In the genomic region with DNA sequence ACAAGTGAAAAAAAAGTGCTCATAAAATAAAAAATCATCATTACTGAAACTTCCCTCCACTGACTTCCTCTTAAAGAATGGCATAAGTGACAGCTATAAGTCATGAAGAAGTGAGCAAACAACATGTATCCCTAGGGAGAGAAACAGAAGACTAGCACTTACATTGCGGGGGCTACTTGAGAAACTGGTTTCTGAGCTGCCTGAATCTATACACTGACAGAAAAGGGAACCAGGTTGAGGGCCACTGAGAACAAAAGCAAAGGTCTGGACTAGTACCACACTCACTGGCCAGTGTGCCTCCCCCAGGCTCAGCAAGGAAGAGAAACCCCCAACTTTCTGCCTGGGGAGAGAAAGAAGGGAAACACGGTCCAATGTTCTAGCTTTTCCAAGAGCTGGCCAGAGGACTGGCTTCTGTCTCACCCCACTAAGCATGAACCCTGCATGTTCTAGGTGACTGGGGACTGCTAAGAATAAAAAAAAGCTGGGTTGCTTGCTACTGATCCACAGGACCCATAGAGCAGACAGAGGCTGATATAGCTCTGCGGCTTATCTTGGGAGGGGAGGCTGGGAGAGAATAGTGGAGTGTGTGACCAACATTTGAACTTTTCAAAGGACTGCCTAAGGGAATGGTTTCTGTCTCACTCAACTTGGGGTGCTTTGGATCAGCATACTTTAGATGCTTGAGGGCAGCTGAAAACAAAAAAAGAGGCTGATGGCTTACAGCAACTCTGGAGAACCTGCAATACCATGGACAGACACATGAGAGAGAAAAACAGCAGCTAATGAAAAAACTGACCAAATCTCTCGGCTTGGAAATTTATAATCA, we compare ENCODE assay signal across 10 cellular contexts. TPM values are rescaled to one million over a fixed set of nuclear protein-coding genes. Genes with fewer than 3 reads are reported as not detected.
DNase-seq lines count a peak whose midpoint lies in the region; ATAC-seq and TF ChIP-seq lines count a peak whose summit lies in the region.
"Had no signal": no experiment of that assay in that cellular context is flagged by ENCODE, and none has a peak within 500 bp of the region (broad histone marks: within the 10 kb centered on the region; RNA-seq: fewer than 3 reads in every experiment).

No MANE protein-coding gene starts in this region.

- TF ChIP-seq CTCF in AG10803 (conservative IDR thresholded peaks at IDR 0.05; ENCODE audit: low read length) (peak; percentile 38), endothelial cell (IDR thresholded peaks at IDR 0.05; ENCODE audit: unreplicated experiment) (peak; percentile 19)

- H3K27ac Mint-ChIP-seq in endothelial cell (ENCODE audit: unreplicated experiment) = no peak overlapping the region
- no peak overlapping the region for H3K27ac Mint-ChIP-seq in T-helper 2 cell treated with Interferon-gamma antibody and Interleukin-4, amounts not matched to agents 5 μg/mL and 100 μg/mL, for 36 hours

- ATAC-seq in GM19467 (IDR thresholded peaks at IDR 0.05; ENCODE audit: unreplicated experiment) (peak; percentile 89), HG03432 (IDR thresholded peaks at IDR 0.05; ENCODE audit: unreplicated experiment) (peak; percentile 96)

- H3K4me3 Mint-ChIP-seq in endothelial cell (ENCODE audit: unreplicated experiment) = no peak overlapping the region
- H3K4me3 Mint-ChIP-seq in T-helper 2 cell treated with Interferon-gamma antibody and Interleukin-4, amounts not matched to agents 5 μg/mL and 100 μg/mL, for 36 hours = no peak overlapping the region

- H3K9me3 Mint-ChIP-seq in endothelial cell (ENCODE audit: unreplicated experiment) = no peaks in the 10 kb centered on the region
- no peaks in the 10 kb centered on the region for H3K9me3 Mint-ChIP-seq in T-helper 2 cell treated with Interferon-gamma antibody and Interleukin-4, amounts not matched to agents 5 μg/mL and 100 μg/mL, for 36 hours

- peak; percentile 62 for DNase-seq in AG10803 (ENCODE audit: low read depth)
- DNase-seq in endothelial cell (ENCODE audit: low spot score) = no peak
- no peak for DNase-seq in activated effector memory CD4-positive, alpha-beta T cell treated with anti-CD3 and anti-CD28 coated beads, Interleukin-2, amount 50 U/mL, for 16 hours
- no peak for DNase-seq in HEK293T (ENCODE audit: extremely low spot score)
- no peak for DNase-seq in cerebellar cortex (ENCODE audit: low spot score)
- DNase-seq in T-helper 2 cell treated with Interferon-gamma antibody and Interleukin-4, amounts not matched to agents 5 μg/mL and 100 μg/mL, for 36 hours (ENCODE audit: low spot score) = no peak
- DNase-seq: Calu3, SJCRH30 had no signal

- no peak overlapping the region for H3K4me3 ChIP-seq in AG10803 (ENCODE audit: low read length)
- H3K4me3 ChIP-seq: SJCRH30 had no signal

- CTCF ChIA-PET in HEK293T (lab: Yijun Ruan, JAX) = no interaction called here

- POLR2A ChIA-PET in HEK293T (lab: Yijun Ruan, JAX) = no interaction called here

- no peaks in the 10 kb centered on the region for H3K36me3 Mint-ChIP-seq in endothelial cell (ENCODE audit: low read depth, unreplicated experiment)
- H3K36me3 Mint-ChIP-seq in T-helper 2 cell treated with Interferon-gamma antibody and Interleukin-4, amounts not matched to agents 5 μg/mL and 100 μg/mL, for 36 hours (ENCODE audit: low read depth) = peaks cover 34% of the 10 kb centered on the region

- H3K27me3 Mint-ChIP-seq in endothelial cell (ENCODE audit: unreplicated experiment) = no peaks in the 10 kb centered on the region
- no peaks in the 10 kb centered on the region for H3K27me3 Mint-ChIP-seq in T-helper 2 cell treated with Interferon-gamma antibody and Interleukin-4, amounts not matched to agents 5 μg/mL and 100 μg/mL, for 36 hours (ENCODE audit: low read depth)

- H3K4me1 Mint-ChIP-seq in endothelial cell (ENCODE audit: unreplicated experiment) = peaks cover 3% of the 10 kb centered on the region
- H3K4me1 Mint-ChIP-seq in T-helper 2 cell treated with Interferon-gamma antibody and Interleukin-4, amounts not matched to agents 5 μg/mL and 100 μg/mL, for 36 hours (ENCODE audit: low read depth) = peaks cover 19% of the 10 kb centered on the region

TF ChIP-seq in HEK293T, 16 proteins besides CTCF, POLR2A, EP300 and RAD21:
- TF ChIP-seq, protein P1, sequence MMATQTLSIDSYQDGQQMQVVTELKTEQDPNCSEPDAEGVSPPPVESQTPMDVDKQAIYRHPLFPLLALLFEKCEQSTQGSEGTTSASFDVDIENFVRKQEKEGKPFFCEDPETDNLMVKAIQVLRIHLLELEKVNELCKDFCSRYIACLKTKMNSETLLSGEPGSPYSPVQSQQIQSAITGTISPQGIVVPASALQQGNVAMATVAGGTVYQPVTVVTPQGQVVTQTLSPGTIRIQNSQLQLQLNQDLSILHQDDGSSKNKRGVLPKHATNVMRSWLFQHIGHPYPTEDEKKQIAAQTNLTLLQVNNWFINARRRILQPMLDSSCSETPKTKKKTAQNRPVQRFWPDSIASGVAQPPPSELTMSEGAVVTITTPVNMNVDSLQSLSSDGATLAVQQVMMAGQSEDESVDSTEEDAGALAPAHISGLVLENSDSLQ (IDR thresholded peaks at IDR 0.05) = no peak
- TF ChIP-seq L3MBTL2 (conservative IDR thresholded peaks at IDR 0.05) (no peak), FOXM1 (IDR thresholded peaks at IDR 0.05; ENCODE audit: borderline replicate concordance) (no peak), ELF4 (IDR thresholded peaks at IDR 0.05) (no peak), TARDBP (IDR thresholded peaks at IDR 0.05) (no peak), FOXA1 (IDR thresholded peaks at IDR 0.05) (no peak), NFRKB (IDR thresholded peaks at IDR 0.05) (no peak)

RNA-seq across cellular contexts. Expression of gene RAD18, which starts 8.1 kb away (rescaled TPM):
- 12.2 TPM for total RNA-seq in endothelial cell (ENCODE audit: unreplicated experiment)
